18 cellular contexts compared by ENCODE assay signal in genomic region chr7:2386964-2387669, GRCh38.
"Had no signal": no experiment of that assay in that cellular context is flagged by ENCODE, and none has a peak within 500 bp of the region (broad histone marks: within the 10 kb centered on the region; RNA-seq: fewer than 3 reads in every experiment).

No MANE protein-coding gene starts in this region.

- H3K79me2 ChIP-seq: hepatocyte had no signal

- H3K27ac Mint-ChIP-seq: activated CD4-positive, alpha-beta T cell treated with anti-CD3 and anti-CD28 coated beads, Interleukin-2, amount 10 ng/mL, durations not matched to agents 24 days and 14 days; activated CD8-positive, alpha-beta T cell treated with anti-CD3 and anti-CD28 coated beads, Interleukin-2, amount 10 ng/mL, durations not matched to agents 7 days and 5 days; activated naive CD4-positive, alpha-beta T cell treated with anti-CD3 and anti-CD28 coated beads, Interleukin-2, amount 10 ng/mL, durations not matched to agents 7 days and 5 days; activated T-cell treated with anti-CD3 and anti-CD28 coated beads, Interleukin-2, amount 50 U/mL, for 24 hours; dendritic cell treated with granulocyte-macrophage colony-stimulating factor and Interleukin-4, amounts not matched to agents 40 ng/mL and 50 ng/mL, for 4 days; nephron; progenitor cell of endocrine pancreas had no signal

- H3K27me3 Mint-ChIP-seq: activated CD4-positive, alpha-beta T cell treated with anti-CD3 and anti-CD28 coated beads, Interleukin-2, amount 10 ng/mL, durations not matched to agents 24 days and 14 days; activated naive CD4-positive, alpha-beta T cell treated with anti-CD3 and anti-CD28 coated beads, Interleukin-2, amount 10 ng/mL, durations not matched to agents 7 days and 5 days; activated T-cell treated with anti-CD3 and anti-CD28 coated beads, Interleukin-2, amount 50 U/mL, for 24 hours; effector memory CD8-positive, alpha-beta T cell; progenitor cell of endocrine pancreas had no signal

- H3K9me3 ChIP-seq: tibial artery had no signal

- H3K4me3 Mint-ChIP-seq: activated CD4-positive, alpha-beta T cell treated with anti-CD3 and anti-CD28 coated beads, Interleukin-2, amount 10 ng/mL, durations not matched to agents 24 days and 14 days; activated CD8-positive, alpha-beta T cell treated with anti-CD3 and anti-CD28 coated beads, Interleukin-2, amount 10 ng/mL, durations not matched to agents 7 days and 5 days; activated naive CD4-positive, alpha-beta T cell treated with anti-CD3 and anti-CD28 coated beads, Interleukin-2, amount 10 ng/mL, durations not matched to agents 7 days and 5 days; activated T-cell treated with anti-CD3 and anti-CD28 coated beads, Interleukin-2, amount 50 U/mL, for 24 hours; dendritic cell treated with granulocyte-macrophage colony-stimulating factor and Interleukin-4, amounts not matched to agents 40 ng/mL and 50 ng/mL, for 4 days; effector memory CD8-positive, alpha-beta T cell; nephron had no signal

- H3K4me3 ChIP-seq: hepatocyte, tibial artery had no signal

- H3K27me3 ChIP-seq: hepatocyte, tibial artery had no signal

- DNase-seq: activated CD4-positive, alpha-beta T cell treated with anti-CD3 and anti-CD28 coated beads, Interleukin-2, amount 10 ng/mL, durations not matched to agents 24 days and 14 days; activated CD8-positive, alpha-beta T cell treated with anti-CD3 and anti-CD28 coated beads, Interleukin-2, amount 10 ng/mL, durations not matched to agents 7 days and 5 days; activated naive CD4-positive, alpha-beta T cell treated with anti-CD3 and anti-CD28 coated beads, Interleukin-2, amount 10 ng/mL, durations not matched to agents 7 days and 5 days; activated T-cell treated with anti-CD3 and anti-CD28 coated beads, Interleukin-2, amount 50 U/mL, for 24 hours; aorta; effector memory CD8-positive, alpha-beta T cell; foreskin fibroblast; stimulated activated CD4-positive, alpha-beta T cell treated with anti-CD3 and anti-CD28 coated beads, Interleukin-12 subunit alpha, Interleukin-12 subunit beta, amount 100 ng/mL, for 4 hours; stimulated activated CD4-positive, alpha-beta T cell treated with anti-CD3 and anti-CD28 coated beads, Interleukin-1b, Interleukin-23, amount 100 ng/mL, for 48 hours; stimulated activated CD8-positive, alpha-beta memory T cell treated with anti-CD3 and anti-CD28 coated beads, Interleukin-4, amount 100 ng/mL, for 48 hours; stimulated activated naive CD4-positive, alpha-beta T cell; T1000; tibial artery had no signal

- H3K4me1 ChIP-seq: tibial artery had no signal

- H3K4me2 ChIP-seq: hepatocyte had no signal

- ATAC-seq: activated CD8-positive, alpha-beta T cell treated with anti-CD3 and anti-CD28 coated beads, Interleukin-2, amount 10 ng/mL, durations not matched to agents 7 days and 5 days; effector memory CD8-positive, alpha-beta T cell had no signal

- H3K9me3 Mint-ChIP-seq: activated CD4-positive, alpha-beta T cell treated with anti-CD3 and anti-CD28 coated beads, Interleukin-2, amount 10 ng/mL, durations not matched to agents 24 days and 14 days; activated naive CD4-positive, alpha-beta T cell treated with anti-CD3 and anti-CD28 coated beads, Interleukin-2, amount 10 ng/mL, durations not matched to agents 7 days and 5 days; activated T-cell treated with anti-CD3 and anti-CD28 coated beads, Interleukin-2, amount 50 U/mL, for 24 hours; dendritic cell treated with granulocyte-macrophage colony-stimulating factor and Interleukin-4, amounts not matched to agents 40 ng/mL and 50 ng/mL, for 4 days; effector memory CD8-positive, alpha-beta T cell; nephron had no signal

- H3K4me1 Mint-ChIP-seq: activated CD4-positive, alpha-beta T cell treated with anti-CD3 and anti-CD28 coated beads, Interleukin-2, amount 10 ng/mL, durations not matched to agents 24 days and 14 days had no signal

- H2AFZ ChIP-seq: hepatocyte had no signal

- H3K27ac ChIP-seq: epithelial cell of prostate, hepatocyte, tibial artery had no signal
